ENCODE assay signal across 1 cellular context in the genomic region with DNA sequence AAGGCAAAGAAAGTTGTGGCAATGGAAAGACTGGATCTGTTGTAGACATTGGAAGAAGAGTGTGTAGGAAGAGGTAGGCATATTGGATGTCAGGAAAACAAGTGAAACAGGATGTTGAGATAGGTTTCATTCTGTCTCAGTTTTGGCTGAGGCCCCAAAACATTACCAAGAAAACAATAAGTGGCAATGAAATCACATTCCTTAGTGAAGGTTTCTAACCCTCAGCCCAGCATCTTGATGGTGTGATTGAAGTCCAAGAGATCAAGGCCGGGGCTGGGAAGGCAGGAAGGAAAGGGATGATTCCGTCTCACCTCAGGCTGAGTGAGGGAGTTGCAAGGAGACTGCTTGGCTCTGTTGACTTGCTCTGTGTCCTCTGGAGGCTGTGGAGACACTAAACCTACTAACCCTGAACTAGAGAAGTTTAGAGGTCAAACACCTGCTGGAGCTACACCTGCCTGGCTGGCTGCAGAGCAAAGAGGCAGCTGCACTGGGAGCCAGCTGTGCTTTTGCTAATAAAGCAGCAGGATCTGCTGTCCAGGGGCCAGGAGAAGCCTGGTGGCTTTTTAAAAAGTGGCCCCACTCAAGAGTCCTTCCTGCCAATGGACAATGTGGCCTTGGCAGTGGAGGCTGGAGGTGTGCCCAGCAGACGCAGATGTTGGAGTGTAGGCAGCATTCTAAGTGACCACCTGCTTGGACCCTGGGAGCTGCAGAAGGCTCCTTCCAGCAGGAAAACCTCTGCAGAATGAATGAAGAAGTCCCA.
TF ChIP-seq lines count a peak whose summit lies in the region.

No MANE protein-coding gene starts in this region.

TF ChIP-seq in GM12878, 131 proteins besides CTCF, POLR2A, EP300 and RAD21:
- TF ChIP-seq JUNB (IDR thresholded peaks at IDR 0.05) = peak; percentile 17; the same call in 1 of the 2 replicates
- TF ChIP-seq, protein P1, sequence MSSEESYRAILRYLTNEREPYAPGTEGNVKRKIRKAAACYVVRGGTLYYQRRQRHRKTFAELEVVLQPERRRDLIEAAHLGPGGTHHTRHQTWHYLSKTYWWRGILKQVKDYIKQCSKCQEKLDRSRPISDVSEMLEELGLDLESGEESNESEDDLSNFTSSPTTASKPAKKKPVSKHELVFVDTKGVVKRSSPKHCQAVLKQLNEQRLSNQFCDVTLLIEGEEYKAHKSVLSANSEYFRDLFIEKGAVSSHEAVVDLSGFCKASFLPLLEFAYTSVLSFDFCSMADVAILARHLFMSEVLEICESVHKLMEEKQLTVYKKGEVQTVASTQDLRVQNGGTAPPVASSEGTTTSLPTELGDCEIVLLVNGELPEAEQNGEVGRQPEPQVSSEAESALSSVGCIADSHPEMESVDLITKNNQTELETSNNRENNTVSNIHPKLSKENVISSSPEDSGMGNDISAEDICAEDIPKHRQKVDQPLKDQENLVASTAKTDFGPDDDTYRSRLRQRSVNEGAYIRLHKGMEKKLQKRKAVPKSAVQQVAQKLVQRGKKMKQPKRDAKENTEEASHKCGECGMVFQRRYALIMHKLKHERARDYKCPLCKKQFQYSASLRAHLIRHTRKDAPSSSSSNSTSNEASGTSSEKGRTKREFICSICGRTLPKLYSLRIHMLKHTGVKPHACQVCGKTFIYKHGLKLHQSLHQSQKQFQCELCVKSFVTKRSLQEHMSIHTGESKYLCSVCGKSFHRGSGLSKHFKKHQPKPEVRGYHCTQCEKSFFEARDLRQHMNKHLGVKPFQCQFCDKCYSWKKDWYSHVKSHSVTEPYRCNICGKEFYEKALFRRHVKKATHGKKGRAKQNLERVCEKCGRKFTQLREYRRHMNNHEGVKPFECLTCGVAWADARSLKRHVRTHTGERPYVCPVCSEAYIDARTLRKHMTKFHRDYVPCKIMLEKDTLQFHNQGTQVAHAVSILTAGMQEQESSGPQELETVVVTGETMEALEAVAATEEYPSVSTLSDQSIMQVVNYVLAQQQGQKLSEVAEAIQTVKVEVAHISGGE (CRISPR knock-in tag; IDR thresholded peaks at IDR 0.05) = no peak
- TF ChIP-seq MEF2A (IDR thresholded peaks at IDR 0.05; ENCODE audit: insufficient read depth, low read depth, low read length) = no peak
TF ChIP-seq in GM12878: peak in this region for 1.
